20 cellular contexts compared by ENCODE assay signal in the genomic region with DNA sequence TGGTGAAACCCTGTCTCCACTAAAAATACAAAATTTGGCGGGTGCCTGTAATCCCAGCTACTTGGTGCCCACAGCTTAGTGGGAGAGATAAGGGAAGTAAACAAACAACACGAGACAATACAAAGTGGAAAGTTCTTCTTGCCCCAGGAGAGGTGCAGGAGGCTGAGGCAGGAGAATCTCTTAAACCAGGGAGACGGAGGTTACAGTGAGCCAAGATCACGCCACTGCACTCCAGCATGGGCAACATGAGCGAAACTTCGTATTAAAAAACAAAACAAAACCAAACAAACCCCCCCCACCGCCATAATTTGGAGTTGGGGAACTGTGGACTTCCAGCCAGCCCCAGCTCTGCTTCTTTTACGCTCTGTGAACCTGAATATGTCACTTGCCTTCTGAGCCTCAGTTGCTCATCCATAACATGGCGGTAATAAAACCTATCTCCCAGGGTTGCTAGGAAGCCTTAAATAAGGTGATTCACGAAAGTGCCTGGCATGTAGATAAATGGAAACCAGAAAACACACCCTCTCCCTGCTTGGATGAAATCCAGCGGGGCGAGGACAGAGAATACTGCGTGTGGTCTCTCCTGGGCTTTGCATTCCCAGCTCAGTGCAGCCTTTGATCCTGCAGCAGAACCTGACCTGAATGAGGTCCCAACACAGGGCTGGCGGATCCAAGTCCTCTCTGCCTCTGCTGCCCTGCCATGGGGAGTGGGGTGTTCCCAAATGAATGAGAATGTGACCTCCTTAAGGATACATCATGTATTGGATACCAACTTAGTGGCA. TPM values are rescaled to one million over a fixed set of nuclear protein-coding genes. Genes with fewer than 3 reads are reported as not detected.
DNase-seq lines count a peak whose midpoint lies in the region; ATAC-seq, FAIRE-seq and TF ChIP-seq lines count a peak whose summit lies in the region.
"Had no signal": no experiment of that assay in that cellular context is flagged by ENCODE, and none has a peak within 500 bp of the region (broad histone marks: within the 10 kb centered on the region; RNA-seq: fewer than 3 reads in every experiment).

No MANE protein-coding gene starts in this region.

- H3K4me2 ChIP-seq in SK-N-SH: peak overlapping the region; percentile 27; the same call in 1 of the 2 replicates
- H3K4me2 ChIP-seq: BLaER1 had no signal

- no peak for TF ChIP-seq EP300 in SK-N-SH (IDR thresholded peaks at IDR 0.05; ENCODE audit: borderline replicate concordance in 1 of 2, low read depth in 1 of 2, low read length in 1 of 2)

- H3K27me3 ChIP-seq in HUES6 (ENCODE audit: control insufficient read depth, insufficient read depth, low read length) (no peaks in the 10 kb centered on the region), SK-N-SH (ENCODE audit: insufficient read depth) (no peaks in the 10 kb centered on the region; the same call in 1 of the 2 replicates), foreskin keratinocyte (no peaks in the 10 kb centered on the region), small intestine (ENCODE audit: control insufficient read depth in 2 of 2, insufficient read depth in 2 of 2, low read length in 2 of 2) (no peaks in the 10 kb centered on the region)
- H3K27me3 ChIP-seq: pancreas, thyroid gland had no signal

- no peak for TF ChIP-seq CTCF in SK-N-SH (IDR thresholded peaks at IDR 0.05)
- no peak for TF ChIP-seq CTCF in foreskin keratinocyte (conservative IDR thresholded peaks at IDR 0.05)

- peaks cover 2% of the 10 kb centered on the region; the same call in 1 of the 2 replicates for H3K4me1 ChIP-seq in HUES6 (ENCODE audit: control insufficient read depth, insufficient read depth, low read length)
- H3K4me1 ChIP-seq in SK-N-SH (ENCODE audit: control insufficient read depth in 1 of 2, insufficient read depth in 2 of 2, low read depth in 1 of 2, low read length in 1 of 2): no peaks in the 10 kb centered on the region; a peak in 1 of 4 replicates
- no peaks in the 10 kb centered on the region for H3K4me1 ChIP-seq in foreskin keratinocyte
- H3K4me1 ChIP-seq in small intestine (ENCODE audit: control insufficient read depth in 2 of 2, insufficient read depth in 1 of 2, low read depth in 1 of 2, low read length in 1 of 2): peaks cover 0 to 9% of the 10 kb centered on the region in 2 donors
- H3K4me1 ChIP-seq: thyroid gland had no signal

- H3K9me2 ChIP-seq in SK-N-SH: no peaks in the 10 kb centered on the region

- no peaks in the 10 kb centered on the region for H3K79me2 ChIP-seq in SK-N-SH (ENCODE audit: insufficient read depth)

- H3F3A ChIP-seq in SK-N-SH (replicated peaks; ENCODE audit: insufficient read depth): peaks cover 7% of the 10 kb centered on the region

- H3K27ac ChIP-seq in HUES6 (ENCODE audit: low read depth, low read length) (no peak overlapping the region), SK-N-SH (ENCODE audit: low read depth in 2 of 2, low read length in 1 of 2) (no peak overlapping the region), foreskin keratinocyte (no peak overlapping the region), small intestine (ENCODE audit: low read depth in 1 of 2, low read length in 1 of 2) (peak overlapping the region in 1 of 2 donors; percentile 55)
- H3K27ac ChIP-seq: BLaER1, pancreas, SJSA1, skin epidermis, thyroid gland had no signal

- no peaks in the 10 kb centered on the region for H4K20me1 ChIP-seq in SK-N-SH (ENCODE audit: insufficient read depth)
- H4K20me1 ChIP-seq: BLaER1 had no signal

- TF ChIP-seq RAD21 in SK-N-SH (IDR thresholded peaks at IDR 0.05; ENCODE audit: low read length): no peak

- POLR2A ChIA-PET in SK-N-SH (lab: Yijun Ruan, JAX): no interaction called here

- H2AFZ ChIP-seq in SK-N-SH (ENCODE audit: low read depth): no peak overlapping the region

- no peak for FAIRE-seq in small intestine (lab: Jason Lieb, UNC)
- FAIRE-seq: GM18507, pancreas had no signal

- WGBS in SK-N-SH (ENCODE audit: low lambda C conversion rate): 50% methylated on average over 14 of the region's 14 CpGs
- WGBS in small intestine, 3 donors: 23 to 47% (median 42%) methylated on average over 14 of the region's 14 CpGs

- no peak for DNase-seq in SK-N-SH
- DNase-seq in foreskin keratinocyte: peak in 1 of 2 donors; percentile 67
- DNase-seq in small intestine: peak; percentile 92
- DNase-seq in SKM-1 treated with dmso at 0.1 percent for 144 hours (lab: John Stamatoyannopoulos, UW; ENCODE audit: unreplicated experiment): no peak
- no peak for DNase-seq in MV-4-11 (lab: John Stamatoyannopoulos, UW)
- DNase-seq: activated CD4-positive, alpha-beta memory T cell treated with anti-CD3 and anti-CD28 coated beads, Interleukin-2, amount 10 ng/mL, durations not matched to agents 7 days and 5 days; activated naive CD8-positive, alpha-beta T cell treated with anti-CD3 and anti-CD28 coated beads for 36 hours; activated T-cell treated with anti-CD3 and anti-CD28 coated beads, Interleukin-2, amount 50 U/mL, for 48 hours; KBM-7; NCI-H1105; stimulated activated CD4-positive, alpha-beta T cell treated with anti-CD3 and anti-CD28 coated beads, Interleukin-4, amount 100 ng/mL, for 4 hours had no signal

- ATAC-seq in foreskin keratinocyte (peak; percentile 54), HG02870 (IDR thresholded peaks at IDR 0.05; ENCODE audit: unreplicated experiment) (no peak)

- H3K9ac ChIP-seq in HUES6 (ENCODE audit: low read length) (peak overlapping the region; percentile 4), SK-N-SH (no peak overlapping the region)
- H3K9ac ChIP-seq: BLaER1 had no signal

- H3K9me3 ChIP-seq in HUES6 (ENCODE audit: control insufficient read depth, insufficient read depth, low read depth, low read length): no peaks in the 10 kb centered on the region
- no peaks in the 10 kb centered on the region for H3K9me3 ChIP-seq in SK-N-SH
- no peaks in the 10 kb centered on the region for H3K9me3 ChIP-seq in small intestine (ENCODE audit: control insufficient read depth, low read depth)
- H3K9me3 ChIP-seq: BLaER1, pancreas, SJSA1, thyroid gland had no signal

- CTCF ChIA-PET in SK-N-SH (lab: Yijun Ruan, JAX): interaction anchor here (0.6 to 19.5 kb wide), 7 partner anchors 8 to 120 kb away, joined by 3 to 326 read pairs (median 15); partner anchors contain the start of genes ABHD11, STX1A and VPS37D

- no peak overlapping the region for H3K4me3 ChIP-seq in HUES6 (ENCODE audit: low read depth, low read length)
- H3K4me3 ChIP-seq in SK-N-SH (ENCODE audit: low read depth in 2 of 2, low read length in 1 of 2): no peak overlapping the region
- H3K4me3 ChIP-seq in small intestine (ENCODE audit: low read depth in 1 of 2, low read length in 2 of 2): no peak overlapping the region
- H3K4me3 ChIP-seq: BLaER1, pancreas, SJSA1, skin epidermis, thyroid gland had no signal

- H3K36me3 ChIP-seq in HUES6 (ENCODE audit: control insufficient read depth, insufficient read depth, low read length): no peaks in the 10 kb centered on the region
- no peaks in the 10 kb centered on the region for H3K36me3 ChIP-seq in SK-N-SH (replicated peaks in 1 of 2; ENCODE audit: control insufficient read depth in 1 of 2, insufficient read depth in 2 of 2, low read length in 1 of 2)
- H3K36me3 ChIP-seq in small intestine (ENCODE audit: control insufficient read depth in 2 of 2, insufficient read depth in 2 of 2, low read length in 2 of 2): no peaks in the 10 kb centered on the region
- H3K36me3 ChIP-seq: BLaER1, pancreas, SJSA1, thyroid gland had no signal

TF ChIP-seq in SK-N-SH, 30 proteins besides CTCF, POLR2A, EP300 and RAD21 (continues in another document):
- TF ChIP-seq, protein P1, sequence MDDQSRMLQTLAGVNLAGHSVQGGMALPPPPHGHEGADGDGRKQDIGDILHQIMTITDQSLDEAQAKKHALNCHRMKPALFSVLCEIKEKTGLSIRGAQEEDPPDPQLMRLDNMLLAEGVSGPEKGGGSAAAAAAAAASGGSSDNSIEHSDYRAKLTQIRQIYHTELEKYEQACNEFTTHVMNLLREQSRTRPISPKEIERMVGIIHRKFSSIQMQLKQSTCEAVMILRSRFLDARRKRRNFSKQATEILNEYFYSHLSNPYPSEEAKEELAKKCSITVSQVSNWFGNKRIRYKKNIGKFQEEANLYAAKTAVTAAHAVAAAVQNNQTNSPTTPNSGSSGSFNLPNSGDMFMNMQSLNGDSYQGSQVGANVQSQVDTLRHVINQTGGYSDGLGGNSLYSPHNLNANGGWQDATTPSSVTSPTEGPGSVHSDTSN (IDR thresholded peaks at IDR 0.05): 0 out of 2 replicates have a peak, but pooled peaks have one; percentile 12

RNA-seq across cellular contexts. Expression of gene MLXIPL, which starts 10.2 kb away (rescaled TPM):
- polyA plus RNA-seq in SK-N-SH (2012; rRNA removed) (0.21 and 0.32 TPM in 2 replicates), foreskin keratinocyte (0.31 and 1.3 TPM in 2 replicates), small intestine (100 to 1,000 TPM in 2 of 3 donors, 10 to 100 TPM in 1; 95.8 to 208 (median 138) TPM)
- polyA plus RNA-seq in SK-N-SH (2012; cell fraction: cytosol; rRNA removed): 0.03 and 0.05 TPM in 2 replicates
- polyA plus RNA-seq in SK-N-SH (2012; cell fraction: nucleus; rRNA removed): 1.3 and 1.8 TPM in 2 replicates
- 0.32 and 0.61 TPM in 2 replicates for total RNA-seq in foreskin keratinocyte
- total RNA-seq: activated CD4-positive, alpha-beta memory T cell treated with anti-CD3 and anti-CD28 coated beads, Interleukin-2, amount 10 ng/mL, durations not matched to agents 7 days and 5 days; activated naive CD8-positive, alpha-beta T cell treated with anti-CD3 and anti-CD28 coated beads for 36 hours; fibroblast of lung; SJSA1 had no signal
- polyA plus RNA-seq: fibroblast of lung had no signal

RNA-seq across cellular contexts. Expression of gene TBL2, which starts 35.8 kb away (rescaled TPM):
- polyA plus RNA-seq in SK-N-SH (2012; rRNA removed) (45.5 and 63.6 TPM in 2 replicates), foreskin keratinocyte (23.0 and 25.0 TPM in 2 replicates), small intestine (10 to 100 TPM in 1 of 3 donors, 1 to 10 TPM in 2; 5.4 to 28.0 (median 10.0) TPM)
- 21.7 and 40.1 TPM in 2 replicates for polyA plus RNA-seq in SK-N-SH (2012; cell fraction: cytosol; rRNA removed)
- polyA plus RNA-seq in SK-N-SH (2012; cell fraction: nucleus; rRNA removed): 59.0 and 76.7 TPM in 2 replicates
- 31.0 and 37.7 TPM in 2 replicates for total RNA-seq in foreskin keratinocyte

RNA-seq across cellular contexts. Expression of gene VPS37D, which starts 53.5 kb away (rescaled TPM):
- polyA plus RNA-seq in SK-N-SH (2012; rRNA removed) (5.7 and 7.4 TPM in 2 replicates), foreskin keratinocyte (1.4 and 2.5 TPM in 2 replicates), small intestine (1 to 10 TPM; 2.6 to 3.8 (median 2.7) TPM)
- polyA plus RNA-seq in SK-N-SH (2012; cell fraction: cytosol; rRNA removed): 3.7 and 5.9 TPM in 2 replicates
- 5.7 and 10.9 TPM in 2 replicates for polyA plus RNA-seq in SK-N-SH (2012; cell fraction: nucleus; rRNA removed)
- 1.4 and 2.1 TPM in 2 replicates for total RNA-seq in foreskin keratinocyte

RNA-seq across cellular contexts. Expression of gene BCL7B, which starts 56.7 kb away (rescaled TPM):
- polyA plus RNA-seq in SK-N-SH (2012; rRNA removed): 107 and 114 TPM in 2 replicates
- polyA plus RNA-seq in SK-N-SH (2012; cell fraction: cytosol; rRNA removed): 89.6 and 97.3 TPM in 2 replicates
- polyA plus RNA-seq in SK-N-SH (2012; cell fraction: nucleus; rRNA removed): 64.0 and 86.4 TPM in 2 replicates
- total RNA-seq in foreskin keratinocyte: 40.9 and 45.4 TPM in 2 replicates
- polyA plus RNA-seq in foreskin keratinocyte: 52.8 and 57.8 TPM in 2 replicates
- 10 to 100 TPM; 51.9 to 86.2 (median 76.7) TPM for polyA plus RNA-seq in small intestine

Comparison
In these comparisons a context has a peak if more than half of its experiments do, and no peak if none do; other contexts are left out.
1. RNA of gene MLXIPL, which starts 10.2 kb away (polyA plus RNA-seq): 95.8 to 208 TPM in small intestine; 0.31 to 1.3 TPM in foreskin keratinocyte and 0.03 to 1.8 TPM in SK-N-SH; every median in the first group is over 10 times any median in the second.